ENCODE assay signal across 18 cellular contexts in genomic region chr3:47261301-47261700, GRCh38. TPM values are rescaled to one million over a fixed set of nuclear protein-coding genes. Genes with fewer than 3 reads are reported as not detected.
DNase-seq lines count a peak whose midpoint lies in the region; ATAC-seq, FAIRE-seq and TF ChIP-seq lines count a peak whose summit lies in the region.
"Had no signal": no experiment of that assay in that cellular context is flagged by ENCODE, and none has a peak within 500 bp of the region (broad histone marks: within the 10 kb centered on the region; RNA-seq: fewer than 3 reads in every experiment).

No MANE protein-coding gene starts in this region.

- H3K4ac ChIP-seq in H1 (replicated peaks; ENCODE audit: insufficient read length, low read depth, low read length) (no peak overlapping the region), neuronal stem cell (ENCODE audit: low read length) (no peak overlapping the region)

- peaks cover 0 to 12% (median 5%) of the 10 kb centered on the region in 4 experiments; a peak in 6 of 7 replicates for H3K4me1 ChIP-seq in H1 (replicated peaks in 1 of 4; ENCODE audit: control insufficient read depth in 3 of 4, insufficient read depth in 4 of 4, low read length in 3 of 4)
- peaks cover 0 to 7% of the 10 kb centered on the region in 2 donors for H3K4me1 ChIP-seq in neuronal stem cell (ENCODE audit: control insufficient read depth in 2 of 2, insufficient read depth in 1 of 2, low read depth in 1 of 2, low read length in 2 of 2)
- peaks cover 0 to 6% (median 2%) of the 10 kb centered on the region in 9 donors for H3K4me1 ChIP-seq in heart right ventricle
- 0 out of 4 replicates have a peak, but pooled peaks cover 0 to 2% of the 10 kb centered on the region in 2 experiments for H3K4me1 ChIP-seq in SK-N-SH (ENCODE audit: control insufficient read depth in 1 of 2, insufficient read depth in 2 of 2, low read depth in 1 of 2, low read length in 1 of 2)
- H3K4me1 ChIP-seq: adrenal gland, tibial nerve had no signal

- H3K14ac ChIP-seq in H1 (ENCODE audit: insufficient read length) (no peak overlapping the region), neuronal stem cell (ENCODE audit: low read length) (no peak overlapping the region)

- WGBS in H1 (ENCODE audit: extremely low coverage in 1 of 2, insufficient coverage in 1 of 2, insufficient read length in 1 of 2, insufficient replicate concordance in 2 of 2, low coverage in 1 of 2, low lambda C conversion rate in 2 of 2, missing lambda C conversion rate in 1 of 2), 2 experiments = 90% methylated on average over 3 of the region's 3 CpGs; no CpG with 5 or more reads in 1 of the 2 experiments
- no CpG with 5 or more reads among the region's 3 CpGs for WGBS in neuronal stem cell (ENCODE audit: extremely low coverage in 2 of 2, insufficient read length in 2 of 2, insufficient replicate concordance in 1 of 2), 2 donors
- 92% methylated on average over 3 of the region's 3 CpGs for WGBS in heart right ventricle, 2 donors
- 73% methylated on average over 2 of the region's 3 CpGs for WGBS in SK-N-SH (ENCODE audit: low lambda C conversion rate)

- H3F3A ChIP-seq in SK-N-SH (replicated peaks; ENCODE audit: insufficient read depth) = no peaks in the 10 kb centered on the region

- H3K9me3 ChIP-seq in H1 (ENCODE audit: insufficient read depth in 2 of 2, low read depth in 1 of 2, low read length in 1 of 2) = no peaks in the 10 kb centered on the region
- peaks cover 0 to 1% of the 10 kb centered on the region in 2 donors for H3K9me3 ChIP-seq in neuronal stem cell (replicated peaks in 1 of 2; ENCODE audit: control insufficient read depth in 2 of 2, insufficient read depth in 1 of 2, low read depth in 1 of 2, low read length in 2 of 2)
- no peaks in the 10 kb centered on the region for H3K9me3 ChIP-seq in heart right ventricle
- H3K9me3 ChIP-seq in SK-N-SH = no peaks in the 10 kb centered on the region
- H3K9me3 ChIP-seq: adrenal gland, tibial nerve had no signal

- H2BK15ac ChIP-seq in H1 (ENCODE audit: low read length) (no peak overlapping the region), neuronal stem cell (ENCODE audit: low read length) (no peak overlapping the region)

- TF ChIP-seq CTCF in H1 (IDR thresholded peaks at IDR 0.05; ENCODE audit: control extremely low read depth in 1 of 3, insufficient read depth in 1 of 3, low read depth in 1 of 3, low read length in 3 of 3) (no peak), heart right ventricle (IDR thresholded peaks at IDR 0.05) (no peak), SK-N-SH (IDR thresholded peaks at IDR 0.05) (no peak)

- H2BK20ac ChIP-seq in H1 (ENCODE audit: low read length) = no peak overlapping the region

- H3K4me2 ChIP-seq in H1 (ENCODE audit: insufficient read depth in 1 of 2, low read depth in 2 of 2, low read length in 2 of 2) (no peak overlapping the region), neuronal stem cell (ENCODE audit: insufficient read depth, low read length, poor library complexity, severe bottlenecking) (no peak overlapping the region), SK-N-SH (no peak overlapping the region)
- H3K4me2 ChIP-seq: PC-9 had no signal

- CTCF ChIA-PET in H1 (lab: Charles Lee; ENCODE audit: partially characterized antibody) (interaction anchor here (0.7 to 3.3 kb wide), 6 partner anchors 9 to 63 kb away, joined by 3 to 12 read pairs (median 4); no protein-coding TSS in a partner anchor), SK-N-SH (lab: Yijun Ruan, JAX) (interaction anchor here (0.6 to 2.5 kb wide), 3 partner anchors 10 to 556 kb away, joined by 3 to 10 read pairs (median 6); no protein-coding TSS in a partner anchor)

- POLR2A ChIA-PET in H1 (lab: Charles Lee; ENCODE audit: partially characterized antibody) = interaction anchor here (0.9 to 1.6 kb wide), 3 partner anchors 8 to 238 kb away, joined by 3 to 4 read pairs (median 3); partner anchors contain the start of gene PTPN23
- POLR2A ChIA-PET in SK-N-SH (lab: Yijun Ruan, JAX) = no interaction called here

- TF ChIP-seq EP300 in H1 (IDR thresholded peaks at IDR 0.05; ENCODE audit: borderline replicate concordance in 1 of 2, low read depth in 2 of 2, low read length in 2 of 2) = no peak
- no peak for TF ChIP-seq EP300 in SK-N-SH (IDR thresholded peaks at IDR 0.05; ENCODE audit: borderline replicate concordance in 1 of 2, low read depth in 1 of 2, low read length in 1 of 2)

- H3K9ac ChIP-seq in H1 (replicated peaks in 1 of 4; ENCODE audit: extremely low read depth in 1 of 4, low read depth in 3 of 4, low read length in 3 of 4) = no peak overlapping the region
- H3K9ac ChIP-seq in neuronal stem cell (ENCODE audit: low read depth, low read length, poor library complexity) = no peak overlapping the region
- no peak overlapping the region for H3K9ac ChIP-seq in SK-N-SH

- H3K4me3 ChIP-seq in H1 (ENCODE audit: extremely low read depth in 1 of 4, insufficient read depth in 2 of 4, low read depth in 3 of 4, low read length in 4 of 4) (no peak overlapping the region), neuronal stem cell (ENCODE audit: low read length in 2 of 2) (no peak overlapping the region), heart right ventricle (no peak overlapping the region), SK-N-SH (ENCODE audit: low read depth in 2 of 2, low read length in 1 of 2) (no peak overlapping the region)
- H3K4me3 ChIP-seq: adrenal gland, PC-9, tibial nerve had no signal

- H3K56ac ChIP-seq in H1 (replicated peaks; ENCODE audit: insufficient read length, low read depth, low read length) = no peak overlapping the region

- no peak for ATAC-seq in heart right ventricle
- no peak for ATAC-seq in HG03159 (IDR thresholded peaks at IDR 0.05; ENCODE audit: unreplicated experiment)
- ATAC-seq: effector memory CD8-positive, alpha-beta T cell had no signal

- H2BK12ac ChIP-seq in H1 (ENCODE audit: low read depth, low read length) (no peak overlapping the region; the same call in 1 of the 2 replicates), neuronal stem cell (ENCODE audit: low read length) (peak overlapping the region; percentile 68)

- no peak overlapping the region for H2AFZ ChIP-seq in H1 (ENCODE audit: low read length)
- no peak overlapping the region for H2AFZ ChIP-seq in neuronal stem cell (ENCODE audit: low read length)
- no peak overlapping the region for H2AFZ ChIP-seq in SK-N-SH (ENCODE audit: low read depth)
- H2AFZ ChIP-seq: PC-9 had no signal

- H3K79me2 ChIP-seq in H1 (ENCODE audit: control insufficient read depth in 1 of 2, insufficient read depth in 2 of 2, low read length in 2 of 2) = no peaks in the 10 kb centered on the region
- H3K79me2 ChIP-seq in SK-N-SH (ENCODE audit: insufficient read depth) = no peaks in the 10 kb centered on the region

- no peak overlapping the region for H2BK120ac ChIP-seq in H1 (replicated peaks; ENCODE audit: low read depth, low read length)
- H2BK120ac ChIP-seq in neuronal stem cell (ENCODE audit: low read depth, low read length) = no peak overlapping the region

- no peaks in the 10 kb centered on the region for H3K36me3 ChIP-seq in H1 (ENCODE audit: control insufficient read depth in 2 of 4, insufficient read depth in 4 of 4, low read length in 3 of 4)
- no peaks in the 10 kb centered on the region for H3K36me3 ChIP-seq in neuronal stem cell (replicated peaks in 1 of 2; ENCODE audit: control insufficient read depth in 2 of 2, insufficient read depth in 2 of 2, low read length in 2 of 2)
- no peaks in the 10 kb centered on the region for H3K36me3 ChIP-seq in heart right ventricle
- H3K36me3 ChIP-seq in SK-N-SH (replicated peaks in 1 of 2; ENCODE audit: control insufficient read depth in 1 of 2, insufficient read depth in 2 of 2, low read length in 1 of 2) = no peaks in the 10 kb centered on the region
- H3K36me3 ChIP-seq: adrenal gland, tibial nerve had no signal

- H4K5ac ChIP-seq in H1 (ENCODE audit: insufficient read length, low read depth, low read length) = no peak overlapping the region

- peak; percentile 83 for DNase-seq in ELR (ENCODE audit: low read depth)
- DNase-seq in NCI-H226 = peak; percentile 55
- DNase-seq in H1 (ENCODE audit: low read depth in 1 of 2, low spot score in 2 of 2) = no peak
- DNase-seq in neuronal stem cell (ENCODE audit: low spot score) = no peak
- no peak for DNase-seq in heart right ventricle
- DNase-seq in SK-N-SH = no peak
- DNase-seq in cardiac septum (ENCODE audit: low spot score) = no peak
- DNase-seq: adrenal gland; C1 segment of cervical spinal cord; central memory CD4-positive, alpha-beta T cell; DMS53; effector memory CD8-positive, alpha-beta T cell; naive B cell; NCI-H345 had no signal

- H3K23me2 ChIP-seq in H1 (ENCODE audit: low read depth, low read length) = no peaks in the 10 kb centered on the region

- H4K20me1 ChIP-seq in H1 (replicated peaks in 1 of 2; ENCODE audit: control insufficient read depth in 1 of 2, insufficient read depth in 2 of 2, low read length in 2 of 2) (no peaks in the 10 kb centered on the region), SK-N-SH (ENCODE audit: insufficient read depth) (no peaks in the 10 kb centered on the region)

- H3K27me3 ChIP-seq in H1 (replicated peaks in 1 of 4; ENCODE audit: control insufficient read depth in 3 of 4, extremely low read depth in 1 of 4, insufficient read depth in 3 of 4, low read length in 3 of 4) = no peaks in the 10 kb centered on the region; a peak in 1 of 7 replicates
- H3K27me3 ChIP-seq in neuronal stem cell (ENCODE audit: control insufficient read depth in 3 of 3, insufficient read depth in 3 of 3, low read depth in 1 of 3, low read length in 3 of 3) = peaks cover 0 to 6% (median 0%) of the 10 kb centered on the region in 3 experiments
- H3K27me3 ChIP-seq in heart right ventricle = no peaks in the 10 kb centered on the region
- H3K27me3 ChIP-seq in SK-N-SH (ENCODE audit: insufficient read depth) = no peaks in the 10 kb centered on the region
- H3K27me3 ChIP-seq: adrenal gland, tibial nerve had no signal

- H3K18ac ChIP-seq in H1 (ENCODE audit: extremely low read depth, low read length) (no peak overlapping the region), neuronal stem cell (ENCODE audit: low read length) (no peak overlapping the region)

- FAIRE-seq in H1 (lab: Jason Lieb, UNC) = no peak
- FAIRE-seq: frontal cortex had no signal

- H3K9me2 ChIP-seq in SK-N-SH = no peaks in the 10 kb centered on the region

- H2AK5ac ChIP-seq in H1 (ENCODE audit: low read depth, low read length) = no peak overlapping the region
- H2AK5ac ChIP-seq in neuronal stem cell (ENCODE audit: low read depth, low read length) = peak overlapping the region; percentile 13

- no peaks in the 10 kb centered on the region for H3K79me1 ChIP-seq in H1 (ENCODE audit: low read depth, low read length)
- no peaks in the 10 kb centered on the region for H3K79me1 ChIP-seq in neuronal stem cell (ENCODE audit: low read depth, low read length)

- peak overlapping the region; percentile 7; the same call in 1 of the 2 replicates for H4K8ac ChIP-seq in H1 (ENCODE audit: extremely low read depth, insufficient read depth, low read length)
- H4K8ac ChIP-seq in neuronal stem cell (ENCODE audit: low read depth, low read length) = no peak overlapping the region

- H2BK5ac ChIP-seq in H1 (ENCODE audit: low read depth, low read length) = no peak overlapping the region
- no peak overlapping the region for H2BK5ac ChIP-seq in neuronal stem cell (ENCODE audit: low read length)

- H3K27ac ChIP-seq in H1 (ENCODE audit: low read depth, low read length) (no peak overlapping the region), neuronal stem cell (replicated peaks; ENCODE audit: low read length) (no peak overlapping the region), heart right ventricle (no peak overlapping the region), SK-N-SH (ENCODE audit: low read depth in 2 of 2, low read length in 1 of 2) (no peak overlapping the region)
- H3K27ac ChIP-seq: adrenal gland, PC-9, tibial nerve had no signal

- TF ChIP-seq RAD21 in H1 (IDR thresholded peaks at IDR 0.05 in 1 of 2, conservative IDR thresholded peaks at IDR 0.05 in 1 of 2; ENCODE audit: low read depth in 2 of 2, low read length in 2 of 2) (no peak), SK-N-SH (IDR thresholded peaks at IDR 0.05; ENCODE audit: low read length) (no peak)

- H4K91ac ChIP-seq in H1 (replicated peaks; ENCODE audit: insufficient read length, low read length) (no peak overlapping the region), neuronal stem cell (ENCODE audit: low read depth, low read length, poor library complexity) (no peak overlapping the region)

- TF ChIP-seq POLR2A in H1 (IDR thresholded peaks at IDR 0.05; ENCODE audit: control extremely low read depth in 1 of 2, low read depth in 2 of 2, low read length in 2 of 2) = no peak

- intact Hi-C loops in heart right ventricle (cut with DNase I) = no loop called here
- intact Hi-C loops in cardiac septum (cut with DNase I) = no loop called here

- H3K23ac ChIP-seq in H1 (ENCODE audit: insufficient read length) (no peak overlapping the region), neuronal stem cell (ENCODE audit: low read depth, low read length, poor library complexity) (no peak overlapping the region)

RNA-seq across cellular contexts. Expression of gene KIF9, which starts 21.3 kb away (rescaled TPM):
- total RNA-seq in H1 (2021; fragmentation: NEBNext Ultra II Directional; extraction: Animal tissue kit (Norgen Biotek cat#: 25700)) = 6.8 and 8.0 TPM in 2 replicates
- polyA plus RNA-seq in H1 (2011; rRNA removed) (5.0 and 5.8 TPM in 2 replicates), heart right ventricle (10 to 100 TPM in 1 of 2 donors, 1 to 10 TPM in 1; 4.2 to 16.6 TPM), SK-N-SH (2012; rRNA removed) (23.9 and 31.8 TPM in 2 replicates)
- 6.7 TPM for polyA plus RNA-seq in H1 (2011; cell fraction: cytosol; rRNA removed)
- polyA plus RNA-seq in H1 (2011; cell fraction: nucleus; rRNA removed) = 3.0 TPM
- polyA plus RNA-seq in H1 (2012, experiment 1 of 2) = 7.3 to 11.9 TPM (median 8.5 TPM) in 4 replicates
- polyA plus RNA-seq in H1 (2012, experiment 2 of 2) = 7.9 TPM
- 7.3 TPM for polyA plus RNA-seq in H1 (2013, experiment 1 of 2)
- 7.7 TPM for polyA plus RNA-seq in H1 (2013, experiment 2 of 2)
- polyA minus RNA-seq in H1 (2011; rRNA and poly(A)+ RNA removed) = 1.0 and 1.4 TPM in 2 replicates
- polyA minus RNA-seq in H1 (2011; cell fraction: cytosol; rRNA and poly(A)+ RNA removed) = 2.7 TPM
- polyA minus RNA-seq in H1 (2011; cell fraction: nucleus; rRNA and poly(A)+ RNA removed) = 2.3 TPM
- 7.3 TPM for polyA plus RNA-seq in neuronal stem cell (2013, experiment 1 of 2)
- 7.4 TPM for polyA plus RNA-seq in neuronal stem cell (2013, experiment 2 of 2)
- total RNA-seq in heart right ventricle (10 to 100 TPM in 2 of 10 donors, 1 to 10 TPM in 8; 6.3 to 12.9 (median 8.5) TPM), cardiac septum (11.7 TPM)
- 34.3 and 51.1 TPM in 2 replicates for polyA plus RNA-seq in SK-N-SH (2012; cell fraction: cytosol; rRNA removed)
- polyA plus RNA-seq in SK-N-SH (2012; cell fraction: nucleus; rRNA removed) = 15.1 and 15.6 TPM in 2 replicates

RNA-seq across cellular contexts. Expression of gene KLHL18, which starts 21.4 kb away (rescaled TPM):
- 30.9 and 31.7 TPM in 2 replicates for total RNA-seq in H1 (2021; fragmentation: NEBNext Ultra II Directional; extraction: Animal tissue kit (Norgen Biotek cat#: 25700))
- 19.9 and 27.3 TPM in 2 replicates for polyA plus RNA-seq in H1 (2011; rRNA removed)
- 17.9 TPM for polyA plus RNA-seq in H1 (2011; cell fraction: cytosol; rRNA removed)
- polyA plus RNA-seq in H1 (2011; cell fraction: nucleus; rRNA removed) = 20.9 TPM
- 16.8 to 22.5 TPM (median 19.6 TPM) in 4 replicates for polyA plus RNA-seq in H1 (2012, experiment 1 of 2)
- 10.9 TPM for polyA plus RNA-seq in H1 (2012, experiment 2 of 2)
- polyA plus RNA-seq in H1 (2013, experiment 1 of 2) = 10.5 TPM
- polyA plus RNA-seq in H1 (2013, experiment 2 of 2) = 11.6 TPM
- polyA minus RNA-seq in H1 (2011; rRNA and poly(A)+ RNA removed) = 51.9 and 54.2 TPM in 2 replicates
- polyA minus RNA-seq in H1 (2011; cell fraction: cytosol; rRNA and poly(A)+ RNA removed) = 19.4 TPM
- 24.2 TPM for polyA minus RNA-seq in H1 (2011; cell fraction: nucleus; rRNA and poly(A)+ RNA removed)
- polyA plus RNA-seq in neuronal stem cell (2013, experiment 1 of 2) = 7.1 TPM
- 7.1 TPM for polyA plus RNA-seq in neuronal stem cell (2013, experiment 2 of 2)
- 10 to 100 TPM; 32.1 to 52.5 (median 41.6) TPM for total RNA-seq in heart right ventricle
- polyA plus RNA-seq in heart right ventricle = 10 to 100 TPM; 58.5 to 85.7 TPM
- polyA plus RNA-seq in SK-N-SH (2012; rRNA removed) = 47.0 and 55.2 TPM in 2 replicates
- polyA plus RNA-seq in SK-N-SH (2012; cell fraction: cytosol; rRNA removed) = 40.2 and 48.3 TPM in 2 replicates
- polyA plus RNA-seq in SK-N-SH (2012; cell fraction: nucleus; rRNA removed) = 24.7 and 31.3 TPM in 2 replicates
- 47.6 TPM for total RNA-seq in cardiac septum

Comparison
In these comparisons a context has a peak if more than half of its experiments do, and no peak if none do; other contexts are left out.
1. DNase-seq: peak in ELR (single experiment) and NCI-H226 (single experiment); none in H1 (0 of 2), neuronal stem cell (single experiment), heart right ventricle (0 of 2), SK-N-SH (single experiment) and cardiac septum (single experiment).